ENCODE assay signal across 1 cellular context in genomic region chr20:16241911-16242310, GRCh38.
A peak's percentile ranks its signal among the peaks of the same experiment; 100 is the strongest.
TF ChIP-seq lines count a peak whose summit lies in the region.

No MANE protein-coding gene starts in this region.

TF ChIP-seq in HepG2, 621 proteins besides CTCF, POLR2A, EP300 and RAD21 (continued from another document):
- TF ChIP-seq ZNF740 (CRISPR knock-in tag; IDR thresholded peaks at IDR 0.05), result no peak
- no peak for TF ChIP-seq FOXA1 (IDR thresholded peaks at IDR 0.05)
- TF ChIP-seq FOXA1 (CRISPR knock-in tag; IDR thresholded peaks at IDR 0.05), result peak; percentile 45; the same call in 1 of the 2 replicates
- peak; percentile 61; the same call in 1 of the 2 replicates for TF ChIP-seq SMC3 (IDR thresholded peaks at IDR 0.05; ENCODE audit: low read length)
- TF ChIP-seq PCBP2 (optimal IDR thresholded peaks at IDR 0.05; ENCODE audit: low read depth, low read length, poor library complexity, severe bottlenecking), result no peak
- no peak for TF ChIP-seq SP140L (CRISPR knock-in tag; IDR thresholded peaks at IDR 0.05; ENCODE audit: borderline replicate concordance)
- TF ChIP-seq MXD3 (CRISPR knock-in tag; IDR thresholded peaks at IDR 0.05), result no peak
- no peak for TF ChIP-seq MBD4 (IDR thresholded peaks at IDR 0.05; ENCODE audit: borderline replicate concordance, low read length)
- no peak for TF ChIP-seq ZNF446 (CRISPR knock-in tag; IDR thresholded peaks at IDR 0.05)
- TF ChIP-seq NR2F2 (IDR thresholded peaks at IDR 0.05; ENCODE audit: borderline replicate concordance, low read depth), result no peak
- TF ChIP-seq ZNF251 (CRISPR knock-in tag; IDR thresholded peaks at IDR 0.05), result no peak
- TF ChIP-seq ZC3H4 (CRISPR knock-in tag; IDR thresholded peaks at IDR 0.05; ENCODE audit: borderline replicate concordance), result no peak
- TF ChIP-seq ZNF30 (CRISPR knock-in tag; IDR thresholded peaks at IDR 0.05), result no peak
- TF ChIP-seq KIAA2018 (CRISPR knock-in tag; IDR thresholded peaks at IDR 0.05; ENCODE audit: borderline replicate concordance), result no peak
- peak; percentile 57; the same call in 1 of the 2 replicates for TF ChIP-seq ZNF331 (CRISPR knock-in tag; IDR thresholded peaks at IDR 0.05)
- peak; percentile 59; the same call in 1 of the 2 replicates for TF ChIP-seq ZNF24 (IDR thresholded peaks at IDR 0.05)
- no peak for TF ChIP-seq TFE3 (CRISPR knock-in tag; IDR thresholded peaks at IDR 0.05)
- TF ChIP-seq GATAD2A (CRISPR knock-in tag; IDR thresholded peaks at IDR 0.05), result no peak
- TF ChIP-seq XRCC5 (optimal IDR thresholded peaks at IDR 0.05; ENCODE audit: low read length), result peak; percentile 27
- no peak for TF ChIP-seq ZSCAN25 (CRISPR knock-in tag; IDR thresholded peaks at IDR 0.05)
- TF ChIP-seq CHD2 (IDR thresholded peaks at IDR 0.05; ENCODE audit: low read depth, low read length), result no peak
- no peak for TF ChIP-seq KLF13 (CRISPR knock-in tag; IDR thresholded peaks at IDR 0.05)
- no peak for TF ChIP-seq ZNF629 (CRISPR knock-in tag; conservative IDR thresholded peaks at IDR 0.05)
TF ChIP-seq in HepG2: peak in this region for 9.
